In genomic region chr18:58279504-58280158, GRCh38 we compare ENCODE assay signal across 21 cellular contexts.
"Had no signal": no experiment of that assay in that cellular context is flagged by ENCODE, and none has a peak within 500 bp of the region (broad histone marks: within the 10 kb centered on the region; RNA-seq: fewer than 3 reads in every experiment).

No MANE protein-coding gene starts in this region.

- H3K4me1 Mint-ChIP-seq: activated CD4-positive, alpha-beta T cell treated with anti-CD3 and anti-CD28 coated beads, Interleukin-2, amount 10 ng/mL, durations not matched to agents 7 days and 5 days; activated naive CD4-positive, alpha-beta T cell treated with anti-CD3 and anti-CD28 coated beads, Interleukin-2, amount 10 ng/mL, durations not matched to agents 7 days and 5 days; central memory CD8-positive, alpha-beta T cell had no signal

- H3K9me3 ChIP-seq: colonic mucosa, pancreas, uterus had no signal

- ATAC-seq: activated CD8-positive, alpha-beta T cell treated with anti-CD3 and anti-CD28 coated beads, Interleukin-2, amount 10 ng/mL, durations not matched to agents 7 days and 5 days; activated T-cell treated with anti-CD3 and anti-CD28 coated beads, Interleukin-2, amount 50 U/mL, for 4 hours; naive thymus-derived CD8-positive, alpha-beta T cell; pancreas; sciatic nerve had no signal

- H3K4me3 ChIP-seq: colonic mucosa, pancreas, smooth muscle cell, uterus had no signal

- DNase-seq: activated CD4-positive, alpha-beta T cell treated with anti-CD3 and anti-CD28 coated beads, Interleukin-2, amount 10 ng/mL, durations not matched to agents 7 days and 5 days; activated CD8-positive, alpha-beta memory T cell treated with anti-CD3 and anti-CD28 coated beads, Interleukin-2, amount 50 U/mL, for 4 hours; activated CD8-positive, alpha-beta T cell treated with anti-CD3 and anti-CD28 coated beads, Interleukin-2, amount 10 ng/mL, durations not matched to agents 7 days and 5 days; activated naive CD4-positive, alpha-beta T cell treated with anti-CD3 and anti-CD28 coated beads, Interleukin-2, amount 10 ng/mL, durations not matched to agents 7 days and 5 days; activated T-cell treated with anti-CD3 and anti-CD28 coated beads, Interleukin-2, amount 50 U/mL, for 4 hours; aorta; colonic mucosa; endodermal cell; foreskin melanocyte; glutamatergic neuron; hippocampal formation; islet precursor cell; naive thymus-derived CD8-positive, alpha-beta T cell; pancreas; stimulated activated CD4-positive, alpha-beta T cell treated with anti-CD3 and anti-CD28 coated beads, Interleukin-4, amount 100 ng/mL, for 1 hour; T-helper 1 cell; T-helper 9 cell; uterus had no signal

- H3K27ac Mint-ChIP-seq: activated CD4-positive, alpha-beta T cell treated with anti-CD3 and anti-CD28 coated beads, Interleukin-2, amount 10 ng/mL, durations not matched to agents 7 days and 5 days; activated CD8-positive, alpha-beta T cell treated with anti-CD3 and anti-CD28 coated beads, Interleukin-2, amount 10 ng/mL, durations not matched to agents 7 days and 5 days; activated naive CD4-positive, alpha-beta T cell treated with anti-CD3 and anti-CD28 coated beads, Interleukin-2, amount 10 ng/mL, durations not matched to agents 7 days and 5 days; endodermal cell; naive thymus-derived CD8-positive, alpha-beta T cell had no signal

- H3K4me1 ChIP-seq: colonic mucosa, uterus had no signal

- H3K36me3 Mint-ChIP-seq: activated naive CD4-positive, alpha-beta T cell treated with anti-CD3 and anti-CD28 coated beads, Interleukin-2, amount 10 ng/mL, durations not matched to agents 7 days and 5 days; naive thymus-derived CD8-positive, alpha-beta T cell had no signal

- H3K4me3 Mint-ChIP-seq: activated CD4-positive, alpha-beta T cell treated with anti-CD3 and anti-CD28 coated beads, Interleukin-2, amount 10 ng/mL, durations not matched to agents 7 days and 5 days; activated CD8-positive, alpha-beta T cell treated with anti-CD3 and anti-CD28 coated beads, Interleukin-2, amount 10 ng/mL, durations not matched to agents 7 days and 5 days; activated naive CD4-positive, alpha-beta T cell treated with anti-CD3 and anti-CD28 coated beads, Interleukin-2, amount 10 ng/mL, durations not matched to agents 7 days and 5 days; activated T-cell treated with anti-CD3 and anti-CD28 coated beads, Interleukin-2, amount 50 U/mL, for 4 hours; central memory CD8-positive, alpha-beta T cell; endodermal cell; naive thymus-derived CD8-positive, alpha-beta T cell had no signal

- H3K9me3 Mint-ChIP-seq: activated CD4-positive, alpha-beta T cell treated with anti-CD3 and anti-CD28 coated beads, Interleukin-2, amount 10 ng/mL, durations not matched to agents 7 days and 5 days; activated naive CD4-positive, alpha-beta T cell treated with anti-CD3 and anti-CD28 coated beads, Interleukin-2, amount 10 ng/mL, durations not matched to agents 7 days and 5 days; activated T-cell treated with anti-CD3 and anti-CD28 coated beads, Interleukin-2, amount 50 U/mL, for 4 hours; central memory CD8-positive, alpha-beta T cell; naive thymus-derived CD8-positive, alpha-beta T cell had no signal

- H3K27ac ChIP-seq: colonic mucosa, pancreas, uterus had no signal

- H3K27me3 ChIP-seq: colonic mucosa, pancreas, uterus had no signal

- H3K36me3 ChIP-seq: colonic mucosa, pancreas, uterus had no signal
